Comparison of ENCODE assay signal across 8 cellular contexts in genomic region chr10:117375360-117376147, GRCh38. TPM values are rescaled to one million over a fixed set of nuclear protein-coding genes. Genes with fewer than 3 reads are reported as not detected.
DNase-seq lines count a peak whose midpoint lies in the region; ATAC-seq and TF ChIP-seq lines count a peak whose summit lies in the region.

Gene PDZD8, minus strand, starts transcription at chr10:117375440. Its CDS starts 213 bp downstream, at chr10:117375227.

- ATAC-seq in GM19023 (IDR thresholded peaks at IDR 0.05; ENCODE audit: unreplicated experiment), result peak; percentile 87
- peak; percentile 84 for ATAC-seq in HG03196 (IDR thresholded peaks at IDR 0.05; ENCODE audit: unreplicated experiment)

- H3K4me3 ChIP-seq in AG09309 (ENCODE audit: control insufficient read depth, low read depth, low read length), result peak within 1 kb of the TSS; percentile 96

- TF ChIP-seq CTCF in AG09309 (IDR thresholded peaks at IDR 0.05; ENCODE audit: control insufficient read depth, insufficient read depth, low read depth, low read length, missing control alignments), result no peak

- DNase-seq in AG09309 (ENCODE audit: low read depth), result no peak
- peak; percentile 90 for DNase-seq in NCI-H460 (ENCODE audit: extremely low read depth, low read depth)
- peak; percentile 93 for DNase-seq in activated CD4-positive, CD25-positive, alpha-beta regulatory T cell treated with anti-CD3 and anti-CD28 coated beads, Interleukin-2, amount 50 U/mL, for 72 hours
- DNase-seq in cerebellar cortex (ENCODE audit: low spot score), result peak; percentile 88
- DNase-seq in islet precursor cell, result peak; percentile 94
- DNase-seq in stimulated activated CD4-positive, alpha-beta T cell treated with anti-CD3 and anti-CD28 coated beads, Interleukin-12 subunit alpha, Interleukin-12 subunit beta, amount 100 ng/mL, for 48 hours (ENCODE audit: low read depth in 2 of 3, low spot score in 1 of 3), result peak; percentile 75 to 90 (median 81)

RNA-seq across cellular contexts. Expression of gene PDZD8, which starts in this region (rescaled TPM):
- 38.6 and 42.8 TPM in 2 replicates for total RNA-seq in NCI-H460 (2014; rRNA removed; shearing (Covaris generic))
- 9.6 and 16.8 TPM in 2 replicates for polyA plus RNA-seq in NCI-H460 (2014; cell fraction: nucleus; rRNA removed)
